Comparison of ENCODE assay signal across 1 cellular context in the genomic region with DNA sequence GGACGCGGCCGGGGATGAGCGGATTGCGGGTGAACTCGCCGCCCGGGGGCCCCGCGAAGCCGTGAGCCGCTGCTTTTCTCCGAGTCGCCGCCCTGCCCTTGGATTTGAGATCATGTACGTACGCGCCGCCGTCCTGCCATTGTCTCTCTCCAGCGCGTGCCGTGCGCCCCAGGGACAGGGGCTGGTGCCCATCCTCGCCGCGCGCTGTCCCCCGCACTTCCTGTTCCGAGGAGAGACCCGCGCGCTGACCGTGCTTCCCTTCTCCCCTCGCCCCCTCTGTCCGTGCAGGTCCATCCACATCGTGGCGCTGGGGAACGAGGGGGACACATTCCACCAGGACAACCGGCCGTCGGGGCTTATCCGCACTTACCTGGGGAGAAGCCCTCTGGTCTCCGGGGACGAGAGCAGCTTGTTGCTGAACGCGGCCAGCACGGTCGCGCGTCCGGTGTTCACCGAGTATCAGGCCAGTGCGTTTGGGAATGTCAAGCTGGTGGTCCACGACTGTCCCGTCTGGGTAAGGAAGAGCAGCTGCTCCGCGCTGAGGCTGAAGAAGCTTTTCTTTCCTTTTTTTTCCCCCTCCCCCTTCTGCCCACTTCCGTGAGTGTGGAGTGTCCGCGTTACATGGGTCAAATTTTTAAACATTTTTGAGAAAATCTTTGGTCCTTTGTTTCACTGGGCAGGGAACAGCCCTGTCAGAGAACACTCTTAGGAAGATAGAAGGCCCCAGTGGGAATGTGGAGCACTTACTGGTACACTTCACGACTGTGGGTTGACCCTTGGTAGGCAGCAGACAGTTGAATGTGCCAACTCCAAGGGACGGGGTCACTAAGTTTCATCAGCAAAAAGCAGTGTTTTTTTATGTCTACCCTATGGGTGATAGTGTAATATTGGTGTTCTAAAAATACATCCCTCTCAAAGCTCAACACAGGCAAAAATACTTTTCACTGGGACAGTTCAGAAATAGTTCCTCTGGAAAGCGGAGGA.
TF ChIP-seq lines count a peak whose summit lies in the region.

No MANE protein-coding gene starts in this region.

TF ChIP-seq in HEK293, 187 proteins besides CTCF, POLR2A, EP300 and RAD21 (continued from another document):
- TF ChIP-seq, protein P1, sequence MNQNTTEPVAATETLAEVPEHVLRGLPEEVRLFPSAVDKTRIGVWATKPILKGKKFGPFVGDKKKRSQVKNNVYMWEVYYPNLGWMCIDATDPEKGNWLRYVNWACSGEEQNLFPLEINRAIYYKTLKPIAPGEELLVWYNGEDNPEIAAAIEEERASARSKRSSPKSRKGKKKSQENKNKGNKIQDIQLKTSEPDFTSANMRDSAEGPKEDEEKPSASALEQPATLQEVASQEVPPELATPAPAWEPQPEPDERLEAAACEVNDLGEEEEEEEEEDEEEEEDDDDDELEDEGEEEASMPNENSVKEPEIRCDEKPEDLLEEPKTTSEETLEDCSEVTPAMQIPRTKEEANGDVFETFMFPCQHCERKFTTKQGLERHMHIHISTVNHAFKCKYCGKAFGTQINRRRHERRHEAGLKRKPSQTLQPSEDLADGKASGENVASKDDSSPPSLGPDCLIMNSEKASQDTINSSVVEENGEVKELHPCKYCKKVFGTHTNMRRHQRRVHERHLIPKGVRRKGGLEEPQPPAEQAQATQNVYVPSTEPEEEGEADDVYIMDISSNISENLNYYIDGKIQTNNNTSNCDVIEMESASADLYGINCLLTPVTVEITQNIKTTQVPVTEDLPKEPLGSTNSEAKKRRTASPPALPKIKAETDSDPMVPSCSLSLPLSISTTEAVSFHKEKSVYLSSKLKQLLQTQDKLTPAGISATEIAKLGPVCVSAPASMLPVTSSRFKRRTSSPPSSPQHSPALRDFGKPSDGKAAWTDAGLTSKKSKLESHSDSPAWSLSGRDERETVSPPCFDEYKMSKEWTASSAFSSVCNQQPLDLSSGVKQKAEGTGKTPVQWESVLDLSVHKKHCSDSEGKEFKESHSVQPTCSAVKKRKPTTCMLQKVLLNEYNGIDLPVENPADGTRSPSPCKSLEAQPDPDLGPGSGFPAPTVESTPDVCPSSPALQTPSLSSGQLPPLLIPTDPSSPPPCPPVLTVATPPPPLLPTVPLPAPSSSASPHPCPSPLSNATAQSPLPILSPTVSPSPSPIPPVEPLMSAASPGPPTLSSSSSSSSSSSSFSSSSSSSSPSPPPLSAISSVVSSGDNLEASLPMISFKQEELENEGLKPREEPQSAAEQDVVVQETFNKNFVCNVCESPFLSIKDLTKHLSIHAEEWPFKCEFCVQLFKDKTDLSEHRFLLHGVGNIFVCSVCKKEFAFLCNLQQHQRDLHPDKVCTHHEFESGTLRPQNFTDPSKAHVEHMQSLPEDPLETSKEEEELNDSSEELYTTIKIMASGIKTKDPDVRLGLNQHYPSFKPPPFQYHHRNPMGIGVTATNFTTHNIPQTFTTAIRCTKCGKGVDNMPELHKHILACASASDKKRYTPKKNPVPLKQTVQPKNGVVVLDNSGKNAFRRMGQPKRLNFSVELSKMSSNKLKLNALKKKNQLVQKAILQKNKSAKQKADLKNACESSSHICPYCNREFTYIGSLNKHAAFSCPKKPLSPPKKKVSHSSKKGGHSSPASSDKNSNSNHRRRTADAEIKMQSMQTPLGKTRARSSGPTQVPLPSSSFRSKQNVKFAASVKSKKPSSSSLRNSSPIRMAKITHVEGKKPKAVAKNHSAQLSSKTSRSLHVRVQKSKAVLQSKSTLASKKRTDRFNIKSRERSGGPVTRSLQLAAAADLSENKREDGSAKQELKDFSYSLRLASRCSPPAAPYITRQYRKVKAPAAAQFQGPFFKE (tag by site-specific recombination; IDR thresholded peaks at IDR 0.05; ENCODE audit: borderline replicate concordance) = no peak
- TF ChIP-seq ZNF623 (tag by site-specific recombination; IDR thresholded peaks at IDR 0.05) (no peak), IKZF3 (tag by site-specific recombination; IDR thresholded peaks at IDR 0.05) (no peak), ZNF777 (tag by site-specific recombination; IDR thresholded peaks at IDR 0.05; ENCODE audit: borderline replicate concordance) (peak; percentile 99), ZNF292 (tag by site-specific recombination; IDR thresholded peaks at IDR 0.05; ENCODE audit: borderline replicate concordance, low read depth) (no peak), ZNF366 (tag by site-specific recombination; conservative IDR thresholded peaks at IDR 0.05) (peak; percentile 22; the same call in 1 of the 2 replicates), ZEB2 (tag by site-specific recombination; IDR thresholded peaks at IDR 0.05) (no peak; the same call in 1 of the 2 replicates), SETDB1 (IDR thresholded peaks at IDR 0.05; ENCODE audit: insufficient read length, low read length) (no peak), ZNF514 (tag by site-specific recombination; IDR thresholded peaks at IDR 0.05) (no peak), ZNF426 (tag by site-specific recombination; IDR thresholded peaks at IDR 0.05) (no peak), ZNF2 (tag by site-specific recombination; IDR thresholded peaks at IDR 0.05) (peak; percentile 76)
- TF ChIP-seq, protein P2, sequence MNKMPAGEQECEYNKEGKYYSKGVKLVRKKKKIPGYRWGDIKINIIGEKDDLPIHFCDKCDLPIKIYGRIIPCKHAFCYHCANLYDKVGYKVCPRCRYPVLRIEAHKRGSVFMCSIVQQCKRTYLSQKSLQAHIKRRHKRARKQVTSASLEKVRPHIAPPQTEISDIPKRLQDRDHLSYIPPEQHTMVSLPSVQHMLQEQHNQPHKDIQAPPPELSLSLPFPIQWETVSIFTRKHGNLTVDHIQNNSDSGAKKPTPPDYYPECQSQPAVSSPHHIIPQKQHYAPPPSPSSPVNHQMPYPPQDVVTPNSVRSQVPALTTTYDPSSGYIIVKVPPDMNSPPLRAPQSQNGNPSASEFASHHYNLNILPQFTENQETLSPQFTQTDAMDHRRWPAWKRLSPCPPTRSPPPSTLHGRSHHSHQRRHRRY (tag by site-specific recombination; IDR thresholded peaks at IDR 0.05) = no peak
- TF ChIP-seq, protein P3, sequence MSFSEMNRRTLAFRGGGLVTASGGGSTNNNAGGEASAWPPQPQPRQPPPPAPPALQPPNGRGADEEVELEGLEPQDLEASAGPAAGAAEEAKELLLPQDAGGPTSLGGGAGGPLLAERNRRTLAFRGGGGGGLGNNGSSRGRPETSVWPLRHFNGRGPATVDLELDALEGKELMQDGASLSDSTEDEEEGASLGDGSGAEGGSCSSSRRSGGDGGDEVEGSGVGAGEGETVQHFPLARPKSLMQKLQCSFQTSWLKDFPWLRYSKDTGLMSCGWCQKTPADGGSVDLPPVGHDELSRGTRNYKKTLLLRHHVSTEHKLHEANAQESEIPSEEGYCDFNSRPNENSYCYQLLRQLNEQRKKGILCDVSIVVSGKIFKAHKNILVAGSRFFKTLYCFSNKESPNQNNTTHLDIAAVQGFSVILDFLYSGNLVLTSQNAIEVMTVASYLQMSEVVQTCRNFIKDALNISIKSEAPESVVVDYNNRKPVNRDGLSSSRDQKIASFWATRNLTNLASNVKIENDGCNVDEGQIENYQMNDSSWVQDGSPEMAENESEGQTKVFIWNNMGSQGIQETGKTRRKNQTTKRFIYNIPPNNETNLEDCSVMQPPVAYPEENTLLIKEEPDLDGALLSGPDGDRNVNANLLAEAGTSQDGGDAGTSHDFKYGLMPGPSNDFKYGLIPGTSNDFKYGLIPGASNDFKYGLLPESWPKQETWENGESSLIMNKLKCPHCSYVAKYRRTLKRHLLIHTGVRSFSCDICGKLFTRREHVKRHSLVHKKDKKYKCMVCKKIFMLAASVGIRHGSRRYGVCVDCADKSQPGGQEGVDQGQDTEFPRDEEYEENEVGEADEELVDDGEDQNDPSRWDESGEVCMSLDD (tag by site-specific recombination; IDR thresholded peaks at IDR 0.05) = peak; percentile 41; the same call in 1 of the 2 replicates
- TF ChIP-seq, protein P4, sequence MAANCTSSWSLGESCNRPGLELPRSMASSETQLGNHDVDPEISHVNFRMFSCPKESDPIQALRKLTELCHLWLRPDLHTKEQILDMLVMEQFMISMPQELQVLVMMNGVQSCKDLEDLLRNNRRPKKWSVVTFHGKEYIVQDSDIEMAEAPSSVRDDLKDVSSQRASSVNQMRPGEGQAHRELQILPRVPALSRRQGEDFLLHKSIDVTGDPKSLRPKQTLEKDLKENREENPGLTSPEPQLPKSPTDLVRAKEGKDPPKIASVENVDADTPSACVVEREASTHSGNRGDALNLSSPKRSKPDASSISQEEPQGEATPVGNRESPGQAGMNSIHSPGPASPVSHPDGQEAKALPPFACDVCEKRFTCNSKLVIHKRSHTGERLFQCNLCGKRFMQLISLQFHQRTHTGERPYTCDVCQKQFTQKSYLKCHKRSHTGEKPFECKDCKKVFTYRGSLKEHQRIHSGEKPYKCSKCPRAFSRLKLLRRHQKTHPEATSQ (tag by site-specific recombination; IDR thresholded peaks at IDR 0.05) = no peak
TF ChIP-seq in HEK293: peak in this region for 29.
